In genomic region chr1:84690397-84691138, GRCh38 we compare ENCODE assay signal across 8 cellular contexts. TPM values are rescaled to one million over a fixed set of nuclear protein-coding genes. Genes with fewer than 3 reads are reported as not detected.
DNase-seq lines count a peak whose midpoint lies in the region; ATAC-seq lines count a peak whose summit lies in the region.

Gene SSX2IP, minus strand, starts transcription at chr1:84690461. Its CDS starts 19,242 bp downstream, at chr1:84671219.

- H3K4me1 Mint-ChIP-seq in effector memory CD8-positive, alpha-beta T cell (ENCODE audit: low read depth in 2 of 2), result peaks cover 31 to 35% of the 10 kb centered on the region in 2 donors

- peak; percentile 92 for ATAC-seq in GM21367 (IDR thresholded peaks at IDR 0.05; ENCODE audit: unreplicated experiment)
- ATAC-seq in effector memory CD8-positive, alpha-beta T cell (replicated peaks), result peak; percentile 83

- peak within 1 kb of the TSS; percentile 98 to 99 for H3K4me3 Mint-ChIP-seq in effector memory CD8-positive, alpha-beta T cell

- no peaks in the 10 kb centered on the region for H3K9me3 Mint-ChIP-seq in effector memory CD8-positive, alpha-beta T cell

- peak; percentile 84 for DNase-seq in COLO829 (ENCODE audit: low spot score)
- DNase-seq in HT1080 (ENCODE audit: low read depth), result peak; percentile 96
- DNase-seq in NOMO-1 (lab: John Stamatoyannopoulos, UW; ENCODE audit: unreplicated experiment in 2 of 2), result peak; percentile 89 to 97
- DNase-seq in activated CD8-positive, alpha-beta memory T cell treated with anti-CD3 and anti-CD28 coated beads for 4 hours (ENCODE audit: low read depth in 2 of 2), result peak; percentile 98 to 99
- DNase-seq in effector memory CD8-positive, alpha-beta T cell, result peak; percentile 100
- DNase-seq in medulla oblongata (ENCODE audit: extremely low spot score), result peak; percentile 95
- DNase-seq in stimulated activated CD4-positive, alpha-beta T cell treated with anti-CD3 and anti-CD28 coated beads, TNF-alpha, amount 100 ng/mL, for 48 hours (ENCODE audit: low read depth in 3 of 3), result peak; percentile 99 to 100 (median 99)

- no peaks in the 10 kb centered on the region for H3K27me3 Mint-ChIP-seq in effector memory CD8-positive, alpha-beta T cell

- peak within 1 kb of the TSS; percentile 98 to 99 for H3K27ac Mint-ChIP-seq in effector memory CD8-positive, alpha-beta T cell

- peaks cover 14% of the 10 kb centered on the region for H3K36me3 Mint-ChIP-seq in effector memory CD8-positive, alpha-beta T cell (ENCODE audit: insufficient read depth)

RNA-seq across cellular contexts. Expression of gene SSX2IP, which starts in this region (rescaled TPM):
- total RNA-seq in HT1080 (2014; rRNA removed; shearing (Covaris generic)), result 18.6 and 21.4 TPM in 2 replicates
- polyA plus RNA-seq in HT1080 (2015; cell fraction: cytosol; rRNA removed), result 13.3 and 17.8 TPM in 2 replicates
- 10.5 and 11.3 TPM in 2 replicates for polyA plus RNA-seq in HT1080 (2015; cell fraction: nucleus; rRNA removed)

Comparison
In these comparisons a context has a peak if more than half of its experiments do, and no peak if none do; other contexts are left out.
1. Peak in every context shown above with its lines: DNase-seq and ATAC-seq.